In genomic region chr15:99155961-99156443, GRCh38 we compare ENCODE assay signal across 16 cellular contexts. TPM values are rescaled to one million over a fixed set of nuclear protein-coding genes. Genes with fewer than 3 reads are reported as not detected.
DNase-seq lines count a peak whose midpoint lies in the region; ATAC-seq, FAIRE-seq and TF ChIP-seq lines count a peak whose summit lies in the region.
"Had no signal": no experiment of that assay in that cellular context is flagged by ENCODE, and none has a peak within 500 bp of the region (broad histone marks: within the 10 kb centered on the region; RNA-seq: fewer than 3 reads in every experiment).

No MANE protein-coding gene starts in this region.

- H3K4me3 ChIP-seq in A549: no peak overlapping the region
- H3K4me3 ChIP-seq: coronary artery had no signal

- H3K36me3 Mint-ChIP-seq in activated T-helper 2 cell treated with anti-CD3 and anti-CD28 coated beads, Interferon-gamma antibody, Interleukin-2, Interleukin-4, amounts not matched to agents 10 μg/mL and 5 μg/mL and 100 μg/mL, durations not matched to agents 14 hours and 24 hours and 36 hours (ENCODE audit: low read depth): no peaks in the 10 kb centered on the region
- H3K36me3 Mint-ChIP-seq: activated CD4-positive, alpha-beta memory T cell treated with anti-CD3 and anti-CD28 coated beads for 36 hours; activated naive CD4-positive, alpha-beta T cell treated with anti-CD3 and anti-CD28 coated beads, Interleukin-2, amount 50 U/mL, for 24 hours had no signal

- peaks cover 7% of the 10 kb centered on the region for H3K27me3 Mint-ChIP-seq in activated T-helper 2 cell treated with anti-CD3 and anti-CD28 coated beads, Interferon-gamma antibody, Interleukin-2, Interleukin-4, amounts not matched to agents 10 μg/mL and 5 μg/mL and 100 μg/mL, durations not matched to agents 14 hours and 24 hours and 36 hours (ENCODE audit: low read depth)
- H3K27me3 Mint-ChIP-seq: activated CD4-positive, alpha-beta memory T cell treated with anti-CD3 and anti-CD28 coated beads for 36 hours; activated naive CD4-positive, alpha-beta T cell treated with anti-CD3 and anti-CD28 coated beads, Interleukin-2, amount 50 U/mL, for 24 hours; B cell had no signal

- H3K9me3 Mint-ChIP-seq in activated T-helper 2 cell treated with anti-CD3 and anti-CD28 coated beads, Interferon-gamma antibody, Interleukin-2, Interleukin-4, amounts not matched to agents 10 μg/mL and 5 μg/mL and 100 μg/mL, durations not matched to agents 14 hours and 24 hours and 36 hours: no peaks in the 10 kb centered on the region
- H3K9me3 Mint-ChIP-seq: activated CD4-positive, alpha-beta memory T cell treated with anti-CD3 and anti-CD28 coated beads for 36 hours; activated naive CD4-positive, alpha-beta T cell treated with anti-CD3 and anti-CD28 coated beads, Interleukin-2, amount 50 U/mL, for 24 hours had no signal

- ATAC-seq in A549: no peak
- ATAC-seq in left lobe of liver: peak; percentile 79
- no peak for ATAC-seq in HG03565 (IDR thresholded peaks at IDR 0.05; ENCODE audit: unreplicated experiment)
- ATAC-seq in HG03457 (IDR thresholded peaks at IDR 0.05; ENCODE audit: unreplicated experiment): no peak

- peaks cover 18% of the 10 kb centered on the region for H3K4me1 Mint-ChIP-seq in activated T-helper 2 cell treated with anti-CD3 and anti-CD28 coated beads, Interferon-gamma antibody, Interleukin-2, Interleukin-4, amounts not matched to agents 10 μg/mL and 5 μg/mL and 100 μg/mL, durations not matched to agents 14 hours and 24 hours and 36 hours (ENCODE audit: low read depth)
- H3K4me1 Mint-ChIP-seq: activated naive CD4-positive, alpha-beta T cell treated with anti-CD3 and anti-CD28 coated beads, Interleukin-2, amount 50 U/mL, for 24 hours; B cell had no signal

- TF ChIP-seq POLR2A in A549 (IDR thresholded peaks at IDR 0.05; ENCODE audit: low read length): no peak

- 85% methylated on average over 9 of the region's 9 CpGs for WGBS in A549 (ENCODE audit: missing lambda C conversion rate)

- CTCF ChIA-PET in A549 (lab: Yijun Ruan, JAX): interaction anchor here (1.0 to 1.6 kb wide), 2 partner anchors 55 to 57 kb away, joined by 4 read pairs; no protein-coding TSS in a partner anchor

- TF ChIP-seq CTCF in A549 (IDR thresholded peaks at IDR 0.05): no peak

- no peaks in the 10 kb centered on the region for H3K9me3 ChIP-seq in A549

- peak overlapping the region; percentile 24 for H3K27ac Mint-ChIP-seq in activated T-helper 2 cell treated with anti-CD3 and anti-CD28 coated beads, Interferon-gamma antibody, Interleukin-2, Interleukin-4, amounts not matched to agents 10 μg/mL and 5 μg/mL and 100 μg/mL, durations not matched to agents 14 hours and 24 hours and 36 hours
- H3K27ac Mint-ChIP-seq: activated CD4-positive, alpha-beta memory T cell treated with anti-CD3 and anti-CD28 coated beads for 36 hours; activated naive CD4-positive, alpha-beta T cell treated with anti-CD3 and anti-CD28 coated beads, Interleukin-2, amount 50 U/mL, for 24 hours; B cell had no signal

- intact Hi-C loops in activated T-helper 2 cell treated with anti-CD3 and anti-CD28 coated beads, Interferon-gamma antibody, Interleukin-2, Interleukin-4, amounts not matched to agents 10 μg/mL and 5 μg/mL and 100 μg/mL, durations not matched to agents 14 hours and 24 hours and 36 hours (cut with micrococcal nuclease): no loop called here

- H3K4me3 Mint-ChIP-seq in activated T-helper 2 cell treated with anti-CD3 and anti-CD28 coated beads, Interferon-gamma antibody, Interleukin-2, Interleukin-4, amounts not matched to agents 10 μg/mL and 5 μg/mL and 100 μg/mL, durations not matched to agents 14 hours and 24 hours and 36 hours (ENCODE audit: low read depth): no peak overlapping the region
- H3K4me3 Mint-ChIP-seq: activated CD4-positive, alpha-beta memory T cell treated with anti-CD3 and anti-CD28 coated beads for 36 hours; activated naive CD4-positive, alpha-beta T cell treated with anti-CD3 and anti-CD28 coated beads, Interleukin-2, amount 50 U/mL, for 24 hours; B cell; neural crest cell had no signal

- FAIRE-seq in A549 (lab: Jason Lieb, UNC): no peak
- FAIRE-seq: frontal cortex had no signal

- POLR2A ChIA-PET in A549 (lab: Yijun Ruan, JAX): no interaction called here

- no peak overlapping the region for H3K4me2 ChIP-seq in A549

- no peak for TF ChIP-seq EP300 in A549 (IDR thresholded peaks at IDR 0.05)

- DNase-seq in A549 (ENCODE audit: low read depth in 1 of 2, low spot score in 1 of 2): no peak
- DNase-seq in HS-27A (ENCODE audit: low read depth): peak; percentile 11
- no peak for DNase-seq in activated T-helper 2 cell treated with anti-CD3 and anti-CD28 coated beads, Interferon-gamma antibody, Interleukin-2, Interleukin-4, amounts not matched to agents 10 μg/mL and 5 μg/mL and 100 μg/mL, durations not matched to agents 14 hours and 24 hours and 36 hours (ENCODE audit: low spot score)
- DNase-seq in left lobe of liver (ENCODE audit: low spot score): no peak
- no peak for DNase-seq in middle frontal gyrus (ENCODE audit: extremely low spot score, low spot score)
- no peak for DNase-seq in T-helper 9 cell
- DNase-seq: activated CD4-positive, alpha-beta memory T cell treated with anti-CD3 and anti-CD28 coated beads for 36 hours; NCI-H1694 treated with DMSO at 0.1 percent for 48 hours; T-helper 1 cell had no signal

- no peaks in the 10 kb centered on the region for H3K4me1 ChIP-seq in A549

- no peak for TF ChIP-seq RAD21 in A549 (conservative IDR thresholded peaks at IDR 0.05 in 1 of 2, IDR thresholded peaks at IDR 0.05 in 1 of 2)

- H3K27ac ChIP-seq in A549: no peak overlapping the region
- H3K27ac ChIP-seq: coronary artery had no signal

TF ChIP-seq in A549, 52 proteins besides CTCF, POLR2A, EP300 and RAD21:
- TF ChIP-seq CBX8 (IDR thresholded peaks at IDR 0.05) (no peak), ZSCAN20 (CRISPR knock-in tag; IDR thresholded peaks at IDR 0.05) (no peak), CEBPB (IDR thresholded peaks at IDR 0.05) (peak; percentile 47 to 57; a peak in 2 of 4 replicates)

RNA-seq across cellular contexts. Expression of gene SYNM, which starts 51.1 kb away (rescaled TPM):
- polyA plus RNA-seq in A549 (2011; rRNA removed) (22.6 and 23.7 TPM in 2 replicates), A549 (2017; fragmentation: RNase III; extraction: RNeasy Plus Mini Kit Qiagen cat#74134 plus additional on column Dnase treatment) (34.1 to 37.7 TPM (median 34.2 TPM) in 3 replicates)
- 9.5 and 10.9 TPM in 2 replicates for polyA plus RNA-seq in A549 (2012; cell fraction: cytosol; rRNA removed)
- 40.1 and 57.2 TPM in 2 replicates for polyA plus RNA-seq in A549 (2012; cell fraction: nucleus; rRNA removed)
- 21.7 and 24.7 TPM in 2 replicates for polyA minus RNA-seq in A549 (2011; rRNA and poly(A)+ RNA removed)
- 0.46 and 0.55 TPM in 2 replicates for total RNA-seq in activated T-helper 2 cell treated with anti-CD3 and anti-CD28 coated beads, Interferon-gamma antibody, Interleukin-2, Interleukin-4, amounts not matched to agents 10 μg/mL and 5 μg/mL and 100 μg/mL, durations not matched to agents 14 hours and 24 hours and 36 hours
- 3.8 TPM for total RNA-seq in left lobe of liver
